In genomic region chr6:27081188-27081587, GRCh38 we compare ENCODE assay signal across 22 cellular contexts.
"Had no signal": no experiment of that assay in that cellular context is flagged by ENCODE, and none has a peak within 500 bp of the region (broad histone marks: within the 10 kb centered on the region; RNA-seq: fewer than 3 reads in every experiment).

No MANE protein-coding gene starts in this region.

- H3K4me3 ChIP-seq: colonic mucosa, esophagus muscularis mucosa, gastroesophageal sphincter, heart left ventricle, hepatocyte, left lung, lower lobe of right lung, mucosa of descending colon had no signal

- H3K9me3 ChIP-seq: colonic mucosa, esophagus muscularis mucosa, gastroesophageal sphincter, heart left ventricle, left lung, lower lobe of right lung, mucosa of descending colon had no signal

- H3K27me3 ChIP-seq: colonic mucosa had no signal

- H3K27ac ChIP-seq: colonic mucosa, esophagus muscularis mucosa, foreskin keratinocyte, gastroesophageal sphincter, heart left ventricle, hepatocyte, left lung, lower lobe of right lung had no signal

- H3K36me3 ChIP-seq: colonic mucosa, esophagus muscularis mucosa, gastroesophageal sphincter, heart left ventricle, left lung, lower lobe of right lung had no signal

- DNase-seq: colonic mucosa; cortex of kidney; effector CD8-positive, alpha-beta T cell; effector memory CD8-positive, alpha-beta T cell; endodermal cell; foreskin keratinocyte; heart left ventricle; hypothalamus; immature natural killer cell; islet precursor cell; kidney; kidney glomerular epithelial cell; left cardiac atrium; left lung; left ventricle myocardium superior; lower lobe of right lung; mesenchymal stem cell; mucosa of descending colon; naive B cell had no signal
